ENCODE assay signal across 12 cellular contexts in the genomic region with DNA sequence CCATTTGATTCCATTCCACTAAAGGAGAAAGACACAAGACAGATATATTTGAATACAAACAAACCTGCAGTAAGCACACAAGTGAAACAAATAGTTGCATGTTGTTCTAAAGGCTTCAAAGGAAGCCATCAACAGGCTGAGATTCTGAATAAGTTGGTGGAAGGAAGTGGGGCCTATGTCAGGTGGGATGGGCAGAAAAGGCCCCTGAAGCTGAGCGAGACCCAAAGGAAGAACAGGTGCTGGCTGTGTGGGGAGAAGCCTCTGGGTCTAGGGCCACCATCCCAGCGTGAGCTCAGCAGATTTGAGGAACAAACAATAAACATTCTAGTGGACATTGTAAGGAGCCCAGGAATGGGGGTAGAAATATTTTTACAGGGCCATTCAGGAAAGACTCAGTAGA.
"Had no signal": no experiment of that assay in that cellular context is flagged by ENCODE, and none has a peak within 500 bp of the region (broad histone marks: within the 10 kb centered on the region; RNA-seq: fewer than 3 reads in every experiment).

No MANE protein-coding gene starts in this region.

- H3K9me3 ChIP-seq: upper lobe of right lung had no signal

- H3K4me3 Mint-ChIP-seq: activated T-helper 1 cell treated with anti-CD3 and anti-CD28 coated beads, Interleukin-12 subunit alpha, Interleukin-12 subunit beta, Interleukin-2, Interleukin-4 antibody, amounts not matched to agents 30 ng/mL and 10 ng/mL and 1 ng/mL, durations not matched to agents 14 hours and 24 hours and 36 hours had no signal

- H3K27me3 ChIP-seq: cardiac muscle cell, upper lobe of right lung had no signal

- DNase-seq: activated naive CD4-positive, alpha-beta T cell; cortex of kidney; effector memory CD4-positive, alpha-beta T cell; left ventricle myocardium inferior; right cardiac atrium; small intestine; stimulated activated naive CD4-positive, alpha-beta T cell; substantia nigra; upper lobe of right lung had no signal

- H3K27ac ChIP-seq: cardiac muscle cell, epithelial cell of prostate, left ventricle myocardium inferior, upper lobe of right lung had no signal

- H3K4me3 ChIP-seq: cardiac muscle cell, left ventricle myocardium inferior, upper lobe of right lung had no signal

- H3K36me3 ChIP-seq: cardiac muscle cell, left ventricle myocardium inferior, upper lobe of right lung had no signal

- H3K27ac Mint-ChIP-seq: activated T-helper 1 cell treated with anti-CD3 and anti-CD28 coated beads, Interleukin-12 subunit alpha, Interleukin-12 subunit beta, Interleukin-2, Interleukin-4 antibody, amounts not matched to agents 30 ng/mL and 10 ng/mL and 1 ng/mL, durations not matched to agents 14 hours and 24 hours and 36 hours had no signal

- H3K4me1 ChIP-seq: left ventricle myocardium inferior, upper lobe of right lung had no signal
